In genomic region chr9:125548141-125548540, GRCh38 we compare ENCODE assay signal across 1 cellular context.
TF ChIP-seq lines count a peak whose summit lies in the region.

No MANE protein-coding gene starts in this region.

TF ChIP-seq in HepG2, 621 proteins besides CTCF, POLR2A, EP300 and RAD21 (continued from another document and continues in another):
- TF ChIP-seq TRAFD1 (CRISPR knock-in tag; IDR thresholded peaks at IDR 0.05; ENCODE audit: borderline replicate concordance) (no peak), ZNF362 (CRISPR knock-in tag; IDR thresholded peaks at IDR 0.05; ENCODE audit: borderline replicate concordance) (peak; percentile 54; the same call in 1 of the 2 replicates), ZNF605 (CRISPR knock-in tag; IDR thresholded peaks at IDR 0.05) (0 out of 2 replicates have a peak, but pooled peaks have one; percentile 23), RXRB (CRISPR knock-in tag; IDR thresholded peaks at IDR 0.05; ENCODE audit: borderline replicate concordance) (peak; percentile 83), CREB1 (IDR thresholded peaks at IDR 0.05) (no peak), CREB1 (CRISPR knock-in tag; IDR thresholded peaks at IDR 0.05) (peak; percentile 67; the same call in 1 of the 2 replicates), MAFF (IDR thresholded peaks at IDR 0.05; ENCODE audit: low read depth, low read length) (no peak), HNF1B (CRISPR knock-in tag; IDR thresholded peaks at IDR 0.05) (peak; percentile 70; the same call in 1 of the 2 replicates), ZFP41 (CRISPR knock-in tag; IDR thresholded peaks at IDR 0.05; ENCODE audit: borderline replicate concordance) (no peak), ZEB1 (IDR thresholded peaks at IDR 0.05; ENCODE audit: insufficient replicate concordance, low read depth) (peak; percentile 85), ZBTB37 (CRISPR knock-in tag; IDR thresholded peaks at IDR 0.05) (peak; percentile 93), MIER3 (CRISPR knock-in tag; IDR thresholded peaks at IDR 0.05; ENCODE audit: borderline replicate concordance) (peak; percentile 43; the same call in 1 of the 2 replicates), ZFP90 (CRISPR knock-in tag; IDR thresholded peaks at IDR 0.05; ENCODE audit: borderline replicate concordance) (0 out of 2 replicates have a peak, but pooled peaks have one; percentile 26), ZNF121 (CRISPR knock-in tag; IDR thresholded peaks at IDR 0.05) (0 out of 2 replicates have a peak, but pooled peaks have one; percentile 16), ZMYM4 (CRISPR knock-in tag; IDR thresholded peaks at IDR 0.05) (peak; percentile 73), ZHX2 (IDR thresholded peaks at IDR 0.05; ENCODE audit: low read depth) (no peak), ZHX2 (CRISPR knock-in tag; IDR thresholded peaks at IDR 0.05; ENCODE audit: borderline replicate concordance) (no peak), FOXO1 (CRISPR knock-in tag; IDR thresholded peaks at IDR 0.05) (peak; percentile 87; the same call in 1 of the 2 replicates), PRDM15 (CRISPR knock-in tag; IDR thresholded peaks at IDR 0.05) (no peak), ZNF580 (CRISPR knock-in tag; IDR thresholded peaks at IDR 0.05; ENCODE audit: borderline replicate concordance, low read depth) (0 out of 2 replicates have a peak, but pooled peaks have one; percentile 26), LCORL (IDR thresholded peaks at IDR 0.05) (no peak), LCORL (CRISPR knock-in tag; IDR thresholded peaks at IDR 0.05) (peak; percentile 95), ZNF460 (CRISPR knock-in tag; IDR thresholded peaks at IDR 0.05; ENCODE audit: borderline replicate concordance) (no peak), HHEX (CRISPR knock-in tag; IDR thresholded peaks at IDR 0.05) (peak; percentile 41; the same call in 1 of the 2 replicates), IRF2 (CRISPR knock-in tag; IDR thresholded peaks at IDR 0.05) (peak; percentile 74; the same call in 1 of the 2 replicates), SMAD3 (CRISPR knock-in tag; IDR thresholded peaks at IDR 0.05) (no peak), PBX3 (CRISPR knock-in tag; IDR thresholded peaks at IDR 0.05; ENCODE audit: borderline replicate concordance) (no peak), TCF7 (IDR thresholded peaks at IDR 0.05; ENCODE audit: low read depth) (peak; percentile 69), NCOA2 (CRISPR knock-in tag; IDR thresholded peaks at IDR 0.05) (peak; percentile 79), HNF1A (IDR thresholded peaks at IDR 0.05; ENCODE audit: low read depth) (peak; percentile 58; the same call in 1 of the 2 replicates), HNF1A (CRISPR knock-in tag; IDR thresholded peaks at IDR 0.05; ENCODE audit: borderline replicate concordance) (peak; percentile 68; the same call in 1 of the 2 replicates), NKX3-1 (CRISPR knock-in tag; IDR thresholded peaks at IDR 0.05) (no peak; the same call in 1 of the 2 replicates), HNF4G (IDR thresholded peaks at IDR 0.05; ENCODE audit: borderline replicate concordance, low read depth, low read length) (peak; percentile 61; the same call in 1 of the 2 replicates), HNF4G (CRISPR knock-in tag; IDR thresholded peaks at IDR 0.05; ENCODE audit: borderline replicate concordance, low read depth) (no peak), ZNF644 (CRISPR knock-in tag; IDR thresholded peaks at IDR 0.05; ENCODE audit: low read depth) (peak; percentile 78), FIP1L1 (IDR thresholded peaks at IDR 0.05; ENCODE audit: borderline replicate concordance, insufficient read depth, low read depth, low read length) (no peak), TBX3 (IDR thresholded peaks at IDR 0.05; ENCODE audit: borderline replicate concordance) (no peak)
